9 cellular contexts compared by ENCODE assay signal in genomic region chr6:35298625-35299140, GRCh38. TPM values are rescaled to one million over a fixed set of nuclear protein-coding genes. Genes with fewer than 3 reads are reported as not detected.
DNase-seq lines count a peak whose midpoint lies in the region; ATAC-seq and TF ChIP-seq lines count a peak whose summit lies in the region.
"Had no signal": no experiment of that assay in that cellular context is flagged by ENCODE, and none has a peak within 500 bp of the region (broad histone marks: within the 10 kb centered on the region; RNA-seq: fewer than 3 reads in every experiment).

No MANE protein-coding gene starts in this region.

- peak; percentile 32 for DNase-seq in DND-41
- peak; percentile 53 for DNase-seq in NB4 (ENCODE audit: low read depth)
- DNase-seq in MCF 10A (ENCODE audit: unreplicated experiment), result no peak
- DNase-seq in naive thymus-derived CD8-positive, alpha-beta T cell, result peak in 2 of 10 donors; percentile 29 to 31
- DNase-seq in endothelial cell (ENCODE audit: low spot score), result no peak
- no peak for DNase-seq in RPMI8226
- DNase-seq: central memory CD4-positive, alpha-beta T cell had no signal

- peaks cover 52% of the 10 kb centered on the region for H3K79me2 ChIP-seq in DND-41 (ENCODE audit: insufficient read depth, low read length)

- H3K9me3 ChIP-seq in DND-41 (ENCODE audit: insufficient read depth, low read length, severe bottlenecking), result no peaks in the 10 kb centered on the region

- H3K4me3 Mint-ChIP-seq in MCF 10A (ENCODE audit: unreplicated experiment) (peak overlapping the region; percentile 69), endothelial cell (ENCODE audit: unreplicated experiment) (no peak overlapping the region)
- H3K4me3 Mint-ChIP-seq in naive thymus-derived CD8-positive, alpha-beta T cell, result peak overlapping the region; percentile 82 to 98 (median 90)

- intact Hi-C loops in MCF 10A (cut with micrococcal nuclease), result loop anchor here (2.0 to 10.0 kb wide), 3 partner anchors 44 to 438 kb away; partner anchors contain the start of genes ARMC12 and PPARD

- TF ChIP-seq CTCF in DND-41 (IDR thresholded peaks at IDR 0.05; ENCODE audit: borderline replicate concordance, extremely low read depth, low read length, poor library complexity, severe bottlenecking) (no peak), NB4 (IDR thresholded peaks at IDR 0.05; ENCODE audit: low read depth, low read length) (no peak), MCF 10A (IDR thresholded peaks at IDR 0.05; ENCODE audit: unreplicated experiment) (no peak), endothelial cell (IDR thresholded peaks at IDR 0.05; ENCODE audit: unreplicated experiment) (no peak)

- H3K4me2 ChIP-seq in DND-41 (ENCODE audit: insufficient read depth, low read length), result peak overlapping the region; percentile 73

- H3K4me3 ChIP-seq in DND-41 (ENCODE audit: low read depth in 1 of 2, low read length in 2 of 2) (peak overlapping the region; percentile 41 to 67; a peak in 3 of 4 replicates), NB4 (ENCODE audit: low read depth, low read length) (peak overlapping the region; percentile 72)

- CTCF ChIA-PET in MCF 10A (lab: Yijun Ruan, JAX), result interaction anchor here (0.5 to 4.0 kb wide), 13 partner anchors 9 to 1066 kb away, joined by 3 to 40 read pairs (median 6); partner anchors contain the start of gene RPL10A

- H3K27ac ChIP-seq in DND-41 (ENCODE audit: low read length), result peak overlapping the region; percentile 89

- H3K27ac Mint-ChIP-seq in MCF 10A (ENCODE audit: low read depth, unreplicated experiment) (peak overlapping the region; percentile 23), endothelial cell (ENCODE audit: unreplicated experiment) (no peak overlapping the region)
- peak overlapping the region; percentile 91 to 100 (median 97) for H3K27ac Mint-ChIP-seq in naive thymus-derived CD8-positive, alpha-beta T cell

- H3K9me3 Mint-ChIP-seq in MCF 10A (ENCODE audit: unreplicated experiment) (no peaks in the 10 kb centered on the region), endothelial cell (ENCODE audit: unreplicated experiment) (no peaks in the 10 kb centered on the region)
- no peaks in the 10 kb centered on the region for H3K9me3 Mint-ChIP-seq in naive thymus-derived CD8-positive, alpha-beta T cell

- H3K27me3 Mint-ChIP-seq in MCF 10A (ENCODE audit: insufficient read depth, unreplicated experiment) (no peaks in the 10 kb centered on the region), endothelial cell (ENCODE audit: unreplicated experiment) (peaks cover 10% of the 10 kb centered on the region)
- H3K27me3 Mint-ChIP-seq in naive thymus-derived CD8-positive, alpha-beta T cell, result no peaks in the 10 kb centered on the region

- no TSS peak for BruUV-seq in MCF 10A (replicated peaks; lab: Mats Ljungman, UMichigan)

- peaks cover 11% of the 10 kb centered on the region; the same call in 1 of the 2 replicates for H4K20me1 ChIP-seq in DND-41 (ENCODE audit: insufficient read depth, low read length)

- H3K36me3 Mint-ChIP-seq in MCF 10A (ENCODE audit: insufficient read depth, unreplicated experiment) (no peaks in the 10 kb centered on the region), endothelial cell (ENCODE audit: low read depth, unreplicated experiment) (peaks cover 8% of the 10 kb centered on the region)
- peaks cover 5 to 29% (median 10%) of the 10 kb centered on the region in 3 donors for H3K36me3 Mint-ChIP-seq in naive thymus-derived CD8-positive, alpha-beta T cell

- no peaks in the 10 kb centered on the region for H3K27me3 ChIP-seq in DND-41 (ENCODE audit: insufficient read depth, low read length, poor library complexity)

- H2AFZ ChIP-seq in DND-41 (ENCODE audit: low read depth, low read length), result peak overlapping the region; percentile 79

- peak overlapping the region; percentile 82 for H3K9ac ChIP-seq in DND-41 (ENCODE audit: low read depth, low read length)

- H3K4me1 Mint-ChIP-seq in MCF 10A (ENCODE audit: insufficient read depth, unreplicated experiment) (peaks cover 22% of the 10 kb centered on the region), endothelial cell (ENCODE audit: unreplicated experiment) (peaks cover 38% of the 10 kb centered on the region)
- peaks cover 37 to 58% (median 55%) of the 10 kb centered on the region in 4 donors for H3K4me1 Mint-ChIP-seq in naive thymus-derived CD8-positive, alpha-beta T cell

- peaks cover 67% of the 10 kb centered on the region for H3K4me1 ChIP-seq in DND-41 (ENCODE audit: insufficient read depth, low read length)

- no peak for TF ChIP-seq POLR2A in NB4 (IDR thresholded peaks at IDR 0.05; ENCODE audit: extremely low read depth, insufficient read length)

- ATAC-seq in DND-41 (ENCODE audit: insufficient read depth, low read depth) (no peak), HG03460 (IDR thresholded peaks at IDR 0.05; ENCODE audit: unreplicated experiment) (no peak), GM18858 (IDR thresholded peaks at IDR 0.05; ENCODE audit: unreplicated experiment) (no peak)
- ATAC-seq in naive thymus-derived CD8-positive, alpha-beta T cell, result no peak

- POLR2A ChIA-PET in MCF 10A (lab: Yijun Ruan, JAX), result interaction anchor here (0.7 to 3.8 kb wide), 11 partner anchors 13 to 174 kb away, joined by 3 to 31 read pairs (median 3); partner anchors contain the start of genes FANCE, PPARD and RPL10A
- POLR2A ChIA-PET in naive thymus-derived CD8-positive, alpha-beta T cell (lab: Charles Lee), result interaction anchor here (0.5 to 26.1 kb wide), 9 partner anchors 10 to 438 kb away, joined by 3 to 766 read pairs (median 6); partner anchors contain the start of genes ARMC12, FANCE, PPARD and RPL10A

- peaks cover 41% of the 10 kb centered on the region for H3K36me3 ChIP-seq in DND-41 (ENCODE audit: insufficient read depth, low read length)

RNA-seq across cellular contexts. Expression of gene DEF6, which starts 1.1 kb away (rescaled TPM):
- total RNA-seq in MCF 10A (2022) (17.8 and 23.1 TPM in 2 replicates), endothelial cell (ENCODE audit: unreplicated experiment) (24.0 TPM)
- 100 to 1,000 TPM; 263 to 268 TPM for total RNA-seq in naive thymus-derived CD8-positive, alpha-beta T cell
- 100 to 1,000 TPM in 2 of 3 donors, 10 to 100 TPM in 1; 93.7 to 196 (median 136) TPM for polyA plus RNA-seq in naive thymus-derived CD8-positive, alpha-beta T cell

RNA-seq across cellular contexts. Expression of gene ZNF76, which starts 39.1 kb away (rescaled TPM):
- 28.0 and 28.4 TPM in 2 replicates for total RNA-seq in MCF 10A (2022)
- 10 to 100 TPM; 94.7 to 96.8 TPM for total RNA-seq in naive thymus-derived CD8-positive, alpha-beta T cell
- 10 to 100 TPM; 22.1 to 35.9 (median 30.7) TPM for polyA plus RNA-seq in naive thymus-derived CD8-positive, alpha-beta T cell
- total RNA-seq in endothelial cell (ENCODE audit: unreplicated experiment), result 26.4 TPM

RNA-seq across cellular contexts. Expression of gene PPARD, which starts 43.7 kb away (rescaled TPM):
- total RNA-seq in MCF 10A (2022), result 13.8 and 16.8 TPM in 2 replicates
- total RNA-seq in naive thymus-derived CD8-positive, alpha-beta T cell, result 10 to 100 TPM; 48.7 to 50.6 TPM
- 10 to 100 TPM in 1 of 3 donors, 1 to 10 TPM in 2; 1.9 to 14.3 (median 5.5) TPM for polyA plus RNA-seq in naive thymus-derived CD8-positive, alpha-beta T cell
- total RNA-seq in endothelial cell (ENCODE audit: unreplicated experiment), result 38.7 TPM

Comparison
In these comparisons a context has a peak if more than half of its experiments do, and no peak if none do; other contexts are left out.
1. DNase-seq: peak in DND-41 (single experiment) and NB4 (single experiment); none in MCF 10A (single experiment), endothelial cell (single experiment) and RPMI8226 (single experiment).
2. RNA of gene DEF6, which starts 1.1 kb away (total RNA-seq): 263 to 268 TPM in naive thymus-derived CD8-positive, alpha-beta T cell; 24.0 TPM in endothelial cell (single experiment) and 17.8 to 23.1 TPM in MCF 10A; every median in the first group is over 10 times any median in the second.